ENCODE assay signal across 8 cellular contexts in the genomic region with DNA sequence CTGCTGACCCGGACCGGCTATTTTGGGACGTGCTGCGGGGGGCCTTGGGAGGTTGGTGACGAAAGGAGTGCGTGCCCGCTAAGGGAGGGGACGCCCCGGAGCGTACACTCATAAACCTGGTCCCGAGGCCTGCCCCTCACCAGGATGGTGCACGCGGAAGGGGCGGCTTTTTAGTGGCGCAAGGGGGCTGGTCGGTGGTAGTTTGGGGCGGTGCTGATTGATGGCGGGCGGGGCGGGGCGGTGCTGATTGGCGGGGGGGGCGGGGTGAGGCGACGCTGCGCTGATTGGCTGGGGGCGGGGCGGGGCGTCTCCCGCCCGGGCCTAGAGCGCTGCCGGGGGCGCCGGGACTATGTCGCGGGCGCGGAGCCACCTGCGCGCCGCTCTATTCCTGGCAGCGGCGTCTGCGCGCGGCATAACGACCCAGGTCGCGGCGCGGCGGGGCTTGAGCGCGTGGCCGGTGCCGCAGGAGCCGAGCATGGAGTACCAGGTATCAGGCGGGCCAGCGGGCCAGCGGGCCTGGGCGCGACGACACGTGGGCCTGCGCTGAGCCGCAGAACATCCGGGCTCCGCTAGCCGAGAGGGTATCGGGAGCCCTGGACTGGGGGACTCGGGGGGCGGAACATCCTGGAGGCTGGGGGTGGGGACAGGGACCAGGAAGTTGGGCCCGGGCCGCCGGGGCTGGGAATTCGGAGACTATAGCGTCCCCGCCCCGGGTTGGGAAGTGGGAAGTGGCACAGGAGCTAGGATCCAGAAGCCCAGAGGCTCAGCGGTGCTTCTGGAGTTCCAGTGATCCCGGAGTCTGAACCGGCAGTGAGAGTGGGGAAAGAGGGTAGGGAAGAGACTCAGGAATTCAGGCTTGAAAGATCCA. TPM values are rescaled to one million over a fixed set of nuclear protein-coding genes. Genes with fewer than 3 reads are reported as not detected.
A peak's percentile ranks its signal among the peaks of the same experiment; 100 is the strongest.
DNase-seq lines count a peak whose midpoint lies in the region; ATAC-seq, FAIRE-seq and TF ChIP-seq lines count a peak whose summit lies in the region.

Gene FPGS, plus strand, starts transcription at position 307 of the 868 bp plus-strand sequence. Its CDS starts 43 bp downstream, at position 350.

- 0 to 1% (median 0%) methylated on average over 45 to 83 of the region's 83 CpGs for WGBS in psoas muscle, 3 donors
- WGBS in urinary bladder, result under 1% methylated on average over 83 of the region's 83 CpGs

- H3K27ac ChIP-seq in left ventricle myocardium inferior (replicated peaks) (peak within 1 kb of the TSS; percentile 95), psoas muscle (peak within 1 kb of the TSS; percentile 95), urinary bladder (ENCODE audit: low read depth) (peak within 1 kb of the TSS; percentile 97)

- TF ChIP-seq POLR2A in GM12892 (IDR thresholded peaks at IDR 0.05; ENCODE audit: low read depth, low read length), result peak; percentile 87; the same call in 1 of the 2 replicates

- H3K27ac Mint-ChIP-seq in T-helper 17 cell, result peak within 1 kb of the TSS; percentile 75

- H3K27me3 ChIP-seq in left ventricle myocardium inferior (ENCODE audit: low read depth) (no peaks in the 10 kb centered on the region), psoas muscle (ENCODE audit: insufficient read depth in 3 of 3, low read length in 2 of 3) (no peaks in the 10 kb centered on the region)

- peak; percentile 90 for FAIRE-seq in GM12892 (lab: Jason Lieb, UNC)

- no peaks in the 10 kb centered on the region for H3K27me3 Mint-ChIP-seq in T-helper 17 cell

- DNase-seq in GM12892 (ENCODE audit: insufficient read length) (peak; percentile 96), NCI-H1417 (lab: John Stamatoyannopoulos, UW) (peak; percentile 77 to 99 (median 95)), T-helper 17 cell (peak; percentile 71 to 87 (median 82)), amniotic stem cell (lab: John Stamatoyannopoulos, UW) (peak; percentile 79), left ventricle myocardium inferior (peak; percentile 90), psoas muscle (peak; percentile 93 to 95)

- ATAC-seq in HG02678 (IDR thresholded peaks at IDR 0.05; ENCODE audit: unreplicated experiment) (peak; percentile 79), T-helper 17 cell (peak; percentile 90), psoas muscle (peak; percentile 84 to 88 (median 86))

- H3K9me3 ChIP-seq in T-helper 17 cell (ENCODE audit: control insufficient read depth, low read length, poor library complexity, severe bottlenecking) (no peaks in the 10 kb centered on the region), left ventricle myocardium inferior (replicated peaks) (no peaks in the 10 kb centered on the region), psoas muscle (no peaks in the 10 kb centered on the region)

- H3K4me3 ChIP-seq in left ventricle myocardium inferior, result peak within 1 kb of the TSS; percentile 68
- peak within 1 kb of the TSS; percentile 80 for H3K4me3 ChIP-seq in psoas muscle
- H3K4me3 ChIP-seq in urinary bladder (ENCODE audit: low read depth, low read length), result peak within 1 kb of the TSS; percentile 68

- intact Hi-C loops in left ventricle myocardium inferior (cut with micrococcal nuclease), result no loop called here
- intact Hi-C loops in psoas muscle (cut with DNase I), result loop anchor here (5.0 kb wide), 2 partner anchors 64 to 69 kb away; no protein-coding TSS in a partner anchor

- H3K4me1 ChIP-seq in left ventricle myocardium inferior (peaks cover 37% of the 10 kb centered on the region), psoas muscle (peaks cover 24% of the 10 kb centered on the region), urinary bladder (ENCODE audit: insufficient read depth) (no peaks in the 10 kb centered on the region)

- H3K4me1 Mint-ChIP-seq in T-helper 17 cell, result peaks cover 14% of the 10 kb centered on the region

- H3K36me3 ChIP-seq in left ventricle myocardium inferior (peaks cover 28% of the 10 kb centered on the region), psoas muscle (ENCODE audit: insufficient read depth in 1 of 2, low read depth in 1 of 2) (peaks cover 0 to 35% of the 10 kb centered on the region in 2 donors), urinary bladder (ENCODE audit: insufficient read depth) (no peaks in the 10 kb centered on the region)

- H3K36me3 Mint-ChIP-seq in T-helper 17 cell (ENCODE audit: low read depth), result no peaks in the 10 kb centered on the region

- peak within 1 kb of the TSS; percentile 95 for H3K4me3 Mint-ChIP-seq in T-helper 17 cell

- no peak for TF ChIP-seq CTCF in left ventricle myocardium inferior (IDR thresholded peaks at IDR 0.05; ENCODE audit: borderline replicate concordance)
- TF ChIP-seq CTCF in psoas muscle (IDR thresholded peaks at IDR 0.05), result no peak

RNA-seq across cellular contexts. Expression of gene FPGS, which starts in this region (rescaled TPM):
- polyA plus RNA-seq in GM12892 (2012; ENCODE audit: missing spikeins), result 43.4 TPM
- total RNA-seq in T-helper 17 cell (10 to 100 TPM; 71.2 to 80.6 TPM), left ventricle myocardium inferior (38.0 TPM), psoas muscle (10 to 100 TPM; 39.7 to 61.9 (median 45.8) TPM), urinary bladder (18.6 TPM)
- polyA plus RNA-seq in psoas muscle (10 to 100 TPM; 21.9 to 32.3 (median 29.8) TPM), urinary bladder (57.7 TPM)

Comparison
In these comparisons a context has a peak if more than half of its experiments do, and no peak if none do; other contexts are left out.
1. Peak in every context shown above with its lines: DNase-seq, ATAC-seq, H3K4me3 ChIP-seq and H3K27ac ChIP-seq.